Comparison of ENCODE assay signal across 34 cellular contexts in the genomic region with DNA sequence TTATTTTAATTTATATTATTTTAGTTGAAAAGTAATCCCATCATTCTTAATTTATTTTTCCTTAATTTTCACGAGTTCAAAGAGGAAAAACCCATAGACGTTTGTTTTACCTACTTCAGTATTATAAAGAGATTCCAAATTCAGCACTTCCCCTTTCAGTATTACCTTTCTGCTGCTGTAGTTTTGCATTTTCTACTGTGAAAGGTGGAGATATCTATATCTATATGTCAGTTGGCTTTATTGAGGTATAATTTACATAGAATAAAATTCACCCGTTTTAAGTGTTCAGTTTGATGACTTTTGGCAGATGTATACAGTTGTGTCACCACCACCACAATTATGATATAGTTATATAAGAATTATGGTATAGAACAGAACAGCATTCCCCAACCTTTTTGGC.
"Had no signal": no experiment of that assay in that cellular context is flagged by ENCODE, and none has a peak within 500 bp of the region (broad histone marks: within the 10 kb centered on the region; RNA-seq: fewer than 3 reads in every experiment).

No MANE protein-coding gene starts in this region.

- H3K9ac ChIP-seq: neural progenitor cell, parathyroid adenoma had no signal

- H3K4me3 Mint-ChIP-seq: activated CD4-positive, alpha-beta memory T cell treated with anti-CD3 and anti-CD28 coated beads, Interleukin-2, amount 10 ng/mL, durations not matched to agents 7 days and 5 days; activated CD4-positive, alpha-beta T cell treated with anti-CD3 and anti-CD28 coated beads, Interleukin-2, amount 10 ng/mL, durations not matched to agents 7 days and 5 days; activated naive CD4-positive, alpha-beta T cell treated with anti-CD3 and anti-CD28 coated beads, Interleukin-2, amount 10 ng/mL, durations not matched to agents 7 days and 5 days; activated naive CD8-positive, alpha-beta T cell treated with anti-CD3 and anti-CD28 coated beads, Interleukin-2, amount 10 ng/mL, durations not matched to agents 7 days and 5 days; activated T-cell treated with anti-CD3 and anti-CD28 coated beads, Interleukin-2, amount 50 U/mL, for 24 hours; brain; naive thymus-derived CD8-positive, alpha-beta T cell; neural progenitor cell had no signal

- H3K27me3 ChIP-seq: ascending aorta, cardiac muscle cell, dorsolateral prefrontal cortex, gastrocnemius medialis, hepatocyte, neural progenitor cell, suprapubic skin, tibial artery, upper lobe of right lung had no signal

- H3K9me3 Mint-ChIP-seq: activated CD4-positive, alpha-beta memory T cell treated with anti-CD3 and anti-CD28 coated beads, Interleukin-2, amount 10 ng/mL, durations not matched to agents 7 days and 5 days; activated CD4-positive, alpha-beta T cell treated with anti-CD3 and anti-CD28 coated beads, Interleukin-2, amount 10 ng/mL, durations not matched to agents 7 days and 5 days; activated naive CD4-positive, alpha-beta T cell treated with anti-CD3 and anti-CD28 coated beads, Interleukin-2, amount 10 ng/mL, durations not matched to agents 7 days and 5 days; activated naive CD8-positive, alpha-beta T cell treated with anti-CD3 and anti-CD28 coated beads, Interleukin-2, amount 10 ng/mL, durations not matched to agents 7 days and 5 days; activated T-cell treated with anti-CD3 and anti-CD28 coated beads, Interleukin-2, amount 50 U/mL, for 24 hours; brain; naive thymus-derived CD8-positive, alpha-beta T cell; neural progenitor cell had no signal

- ATAC-seq: gastrocnemius medialis; left cardiac atrium; naive thymus-derived CD8-positive, alpha-beta T cell; psoas muscle; upper lobe of right lung had no signal

- H3K27me3 Mint-ChIP-seq: activated CD4-positive, alpha-beta memory T cell treated with anti-CD3 and anti-CD28 coated beads, Interleukin-2, amount 10 ng/mL, durations not matched to agents 7 days and 5 days; activated CD4-positive, alpha-beta T cell treated with anti-CD3 and anti-CD28 coated beads, Interleukin-2, amount 10 ng/mL, durations not matched to agents 7 days and 5 days; activated naive CD4-positive, alpha-beta T cell treated with anti-CD3 and anti-CD28 coated beads, Interleukin-2, amount 10 ng/mL, durations not matched to agents 7 days and 5 days; activated naive CD8-positive, alpha-beta T cell treated with anti-CD3 and anti-CD28 coated beads, Interleukin-2, amount 10 ng/mL, durations not matched to agents 7 days and 5 days; activated T-cell treated with anti-CD3 and anti-CD28 coated beads, Interleukin-2, amount 50 U/mL, for 24 hours; brain; naive thymus-derived CD8-positive, alpha-beta T cell had no signal

- H3K4me3 ChIP-seq: ascending aorta, cardiac muscle cell, coronary artery, dorsolateral prefrontal cortex, gastrocnemius medialis, hepatocyte, neural progenitor cell, psoas muscle, smooth muscle cell, suprapubic skin, tibial artery, upper lobe of right lung had no signal

- H3K4me1 ChIP-seq: ascending aorta, neural progenitor cell, parathyroid adenoma, suprapubic skin, tibial artery, upper lobe of right lung had no signal

- H3K27ac ChIP-seq: ascending aorta, cardiac muscle cell, coronary artery, dorsolateral prefrontal cortex, gastrocnemius medialis, hepatocyte, neural progenitor cell, parathyroid adenoma, psoas muscle, suprapubic skin, tibial artery, upper lobe of right lung had no signal

- H3K9me3 ChIP-seq: ascending aorta, gastrocnemius medialis, psoas muscle, suprapubic skin, tibial artery, upper lobe of right lung had no signal

- H2AFZ ChIP-seq: hepatocyte, neural progenitor cell, parathyroid adenoma had no signal

- H3K79me2 ChIP-seq: parathyroid adenoma had no signal

- H3K27ac Mint-ChIP-seq: activated CD4-positive, alpha-beta memory T cell treated with anti-CD3 and anti-CD28 coated beads, Interleukin-2, amount 10 ng/mL, durations not matched to agents 7 days and 5 days; activated CD4-positive, alpha-beta T cell treated with anti-CD3 and anti-CD28 coated beads, Interleukin-2, amount 10 ng/mL, durations not matched to agents 7 days and 5 days; activated naive CD4-positive, alpha-beta T cell treated with anti-CD3 and anti-CD28 coated beads, Interleukin-2, amount 10 ng/mL, durations not matched to agents 7 days and 5 days; activated naive CD8-positive, alpha-beta T cell treated with anti-CD3 and anti-CD28 coated beads, Interleukin-2, amount 10 ng/mL, durations not matched to agents 7 days and 5 days; activated T-cell treated with anti-CD3 and anti-CD28 coated beads, Interleukin-2, amount 50 U/mL, for 24 hours; brain; naive thymus-derived CD8-positive, alpha-beta T cell; neural progenitor cell had no signal

- H3K4me1 Mint-ChIP-seq: activated CD4-positive, alpha-beta T cell treated with anti-CD3 and anti-CD28 coated beads, Interleukin-2, amount 10 ng/mL, durations not matched to agents 7 days and 5 days; activated naive CD4-positive, alpha-beta T cell treated with anti-CD3 and anti-CD28 coated beads, Interleukin-2, amount 10 ng/mL, durations not matched to agents 7 days and 5 days; activated naive CD8-positive, alpha-beta T cell treated with anti-CD3 and anti-CD28 coated beads, Interleukin-2, amount 10 ng/mL, durations not matched to agents 7 days and 5 days; brain; neural progenitor cell had no signal

- H3K36me3 ChIP-seq: neural progenitor cell had no signal

- DNase-seq: activated CD4-positive, alpha-beta memory T cell treated with anti-CD3 and anti-CD28 coated beads, Interleukin-2, amount 10 ng/mL, durations not matched to agents 7 days and 5 days; activated CD4-positive, alpha-beta T cell treated with anti-CD3 and anti-CD28 coated beads for 1 hour; activated CD4-positive, alpha-beta T cell treated with anti-CD3 and anti-CD28 coated beads, Interleukin-2, amount 10 ng/mL, durations not matched to agents 7 days and 5 days; activated CD8-positive, alpha-beta memory T cell treated with anti-CD3 and anti-CD28 coated beads, Interleukin-2, amount 50 U/mL, for 48 hours; activated gamma-delta T cell; activated naive CD4-positive, alpha-beta T cell treated with anti-CD3 and anti-CD28 coated beads, Interleukin-2, amount 10 ng/mL, durations not matched to agents 7 days and 5 days; activated naive CD8-positive, alpha-beta T cell treated with anti-CD3 and anti-CD28 coated beads, Interleukin-2, amount 10 ng/mL, durations not matched to agents 7 days and 5 days; activated T-cell treated with anti-CD3 and anti-CD28 coated beads, Interleukin-2, amount 50 U/mL, for 24 hours; cerebellar nuclear complex; dorsolateral prefrontal cortex; effector memory CD4-positive, alpha-beta T cell; erythroblast; gastrocnemius medialis; left cardiac atrium; midbrain; naive thymus-derived CD8-positive, alpha-beta T cell; occipital lobe; psoas muscle; stimulated activated CD4-positive, alpha-beta T cell treated with anti-CD3 and anti-CD28 coated beads, Interleukin-1b, Interleukin-23, amount 100 ng/mL, for 48 hours; stimulated activated CD4-positive, alpha-beta T cell treated with anti-CD3 and anti-CD28 coated beads, Interleukin-4, amount 100 ng/mL, for 4 hours; stimulated activated CD8-positive, alpha-beta memory T cell treated with anti-CD3 and anti-CD28 coated beads, Interleukin-4, amount 100 ng/mL, for 48 hours; stimulated activated naive CD4-positive, alpha-beta T cell; T1000; tibial artery; upper lobe of right lung had no signal

- H3K4me2 ChIP-seq: hepatocyte, neural progenitor cell, smooth muscle cell had no signal
